In genomic region chr1:167633258-167633944, GRCh38 we compare ENCODE assay signal across 14 cellular contexts. TPM values are rescaled to one million over a fixed set of nuclear protein-coding genes. Genes with fewer than 3 reads are reported as not detected.
A peak's percentile ranks its signal among the peaks of the same experiment; 100 is the strongest.
DNase-seq lines count a peak whose midpoint lies in the region; ATAC-seq and TF ChIP-seq lines count a peak whose summit lies in the region.
"Had no signal": no experiment of that assay in that cellular context is flagged by ENCODE, and none has a peak within 500 bp of the region (broad histone marks: within the 10 kb centered on the region; RNA-seq: fewer than 3 reads in every experiment).

No MANE protein-coding gene starts in this region.

- no peaks in the 10 kb centered on the region for H3K36me3 ChIP-seq in psoas muscle (ENCODE audit: insufficient read depth in 1 of 2, low read depth in 1 of 2)

- H3K27me3 Mint-ChIP-seq in activated T-cell treated with anti-CD3 and anti-CD28 coated beads, Interleukin-2, amount 50 U/mL, for 24 hours: no peaks in the 10 kb centered on the region
- H3K27me3 Mint-ChIP-seq in IgD-negative memory B cell (no peaks in the 10 kb centered on the region), mesothelial cell of epicardium (ENCODE audit: low read depth) (peaks cover 26% of the 10 kb centered on the region)
- H3K27me3 Mint-ChIP-seq in activated naive CD8-positive, alpha-beta T cell treated with anti-CD3 and anti-CD28 coated beads for 36 hours: peaks cover 3% of the 10 kb centered on the region

- H3K4me3 Mint-ChIP-seq in activated T-cell treated with anti-CD3 and anti-CD28 coated beads, Interleukin-2, amount 50 U/mL, for 24 hours: peak overlapping the region; percentile 85
- peak overlapping the region; percentile 95 to 99 (median 98) for H3K4me3 Mint-ChIP-seq in IgD-negative memory B cell
- peak overlapping the region; percentile 93 for H3K4me3 Mint-ChIP-seq in activated naive CD8-positive, alpha-beta T cell treated with anti-CD3 and anti-CD28 coated beads for 36 hours
- H3K4me3 Mint-ChIP-seq in mesothelial cell of epicardium: no peak overlapping the region

- peaks cover 65% of the 10 kb centered on the region for H3K36me3 Mint-ChIP-seq in activated T-cell treated with anti-CD3 and anti-CD28 coated beads, Interleukin-2, amount 50 U/mL, for 24 hours (ENCODE audit: low read depth)
- H3K36me3 Mint-ChIP-seq in IgD-negative memory B cell (peaks cover 8% of the 10 kb centered on the region), mesothelial cell of epicardium (no peaks in the 10 kb centered on the region)
- H3K36me3 Mint-ChIP-seq in activated naive CD8-positive, alpha-beta T cell treated with anti-CD3 and anti-CD28 coated beads for 36 hours: peaks cover 58% of the 10 kb centered on the region

- H3K27ac Mint-ChIP-seq in activated T-cell treated with anti-CD3 and anti-CD28 coated beads, Interleukin-2, amount 50 U/mL, for 24 hours: peak overlapping the region; percentile 94
- H3K27ac Mint-ChIP-seq in IgD-negative memory B cell (peak overlapping the region; percentile 86 to 96 (median 89)), mesothelial cell of epicardium (no peak overlapping the region)
- H3K27ac Mint-ChIP-seq in activated naive CD8-positive, alpha-beta T cell treated with anti-CD3 and anti-CD28 coated beads for 36 hours: peak overlapping the region; percentile 97

- intact Hi-C loops in psoas muscle (cut with DNase I): loop anchor here (5.0 kb wide), 1 partner anchor 54 kb away; no protein-coding TSS in a partner anchor

- peaks cover 68% of the 10 kb centered on the region for H3K4me1 ChIP-seq in psoas muscle

- no peak for TF ChIP-seq CTCF in psoas muscle (IDR thresholded peaks at IDR 0.05)
- no peak for TF ChIP-seq CTCF in mesothelial cell of epicardium (IDR thresholded peaks at IDR 0.05; ENCODE audit: unreplicated experiment)

- H3K27ac ChIP-seq in psoas muscle: peak overlapping the region; percentile 97

- ATAC-seq in psoas muscle (no peak), HG02973 (IDR thresholded peaks at IDR 0.05; ENCODE audit: unreplicated experiment) (no peak)
- ATAC-seq: Panc1 had no signal

- DNase-seq in activated T-cell treated with anti-CD3 and anti-CD28 coated beads, Interleukin-2, amount 50 U/mL, for 24 hours: peak; percentile 28
- DNase-seq in activated T-cell treated with anti-CD3 and anti-CD28 coated beads, Interleukin-2, amount 50 U/mL, for 1 hour: no peak
- DNase-seq in activated naive CD8-positive, alpha-beta T cell treated with anti-CD3 and anti-CD28 coated beads for 36 hours: no peak
- DNase-seq in psoas muscle: no peak
- no peak for DNase-seq in OCI-M1 (lab: John Stamatoyannopoulos, UW)
- DNase-seq in mesothelial cell of epicardium (ENCODE audit: low spot score in 2 of 2, unreplicated experiment in 2 of 2): no peak
- DNase-seq: ACHN, DMS 273 treated with DMSO at 0.1 percent for 48 hours, dorsolateral prefrontal cortex, mesendoderm, NCI-H510A had no signal

- no peaks in the 10 kb centered on the region for H3K27me3 ChIP-seq in psoas muscle (ENCODE audit: insufficient read depth in 3 of 3, low read length in 2 of 3)

- no peaks in the 10 kb centered on the region for H3K9me3 Mint-ChIP-seq in activated T-cell treated with anti-CD3 and anti-CD28 coated beads, Interleukin-2, amount 50 U/mL, for 24 hours
- H3K9me3 Mint-ChIP-seq in IgD-negative memory B cell: no peaks in the 10 kb centered on the region
- H3K9me3 Mint-ChIP-seq in activated naive CD8-positive, alpha-beta T cell treated with anti-CD3 and anti-CD28 coated beads for 36 hours: no peaks in the 10 kb centered on the region
- no peaks in the 10 kb centered on the region for H3K9me3 Mint-ChIP-seq in mesothelial cell of epicardium

- H3K4me1 Mint-ChIP-seq in activated T-cell treated with anti-CD3 and anti-CD28 coated beads, Interleukin-2, amount 50 U/mL, for 24 hours (ENCODE audit: low read depth): peaks cover 86% of the 10 kb centered on the region
- peaks cover 52 to 73% (median 56%) of the 10 kb centered on the region in 3 donors for H3K4me1 Mint-ChIP-seq in IgD-negative memory B cell
- H3K4me1 Mint-ChIP-seq in activated naive CD8-positive, alpha-beta T cell treated with anti-CD3 and anti-CD28 coated beads for 36 hours: peaks cover 74% of the 10 kb centered on the region
- peaks cover 62% of the 10 kb centered on the region for H3K4me1 Mint-ChIP-seq in mesothelial cell of epicardium

- H3K9me3 ChIP-seq in psoas muscle: no peaks in the 10 kb centered on the region

- 89 to 92% (median 92%) methylated on average over 3 of the region's 3 CpGs for WGBS in psoas muscle, 3 donors

- no peak overlapping the region for H3K4me3 ChIP-seq in psoas muscle

RNA-seq across cellular contexts. Expression of gene RCSD1, which starts 3.4 kb away (rescaled TPM):
- polyA plus RNA-seq in IgD-negative memory B cell (249 TPM), psoas muscle (10 to 100 TPM in 2 of 3 donors, 1 to 10 TPM in 1; 3.9 to 13.7 (median 10.4) TPM)
- 10 to 100 TPM; 56.4 to 58.2 TPM for total RNA-seq in activated naive CD8-positive, alpha-beta T cell treated with anti-CD3 and anti-CD28 coated beads for 36 hours
- total RNA-seq in psoas muscle (10 to 100 TPM in 3 of 4 donors, 1 to 10 TPM in 1; 9.9 to 34.2 (median 23.1) TPM), mesothelial cell of epicardium (0.76 to 1.2 TPM (median 0.97 TPM) in 3 replicates)
